In genomic region chr14:80577599-80577998, GRCh38 we compare ENCODE assay signal across 31 cellular contexts.
"Had no signal": no experiment of that assay in that cellular context is flagged by ENCODE, and none has a peak within 500 bp of the region (broad histone marks: within the 10 kb centered on the region; RNA-seq: fewer than 3 reads in every experiment).

No MANE protein-coding gene starts in this region.

- H3K9ac ChIP-seq: neural progenitor cell, parathyroid adenoma had no signal

- H3K36me3 ChIP-seq: neural progenitor cell, ovary, spleen, suprapubic skin, tibial artery, transverse colon, upper lobe of right lung, uterus had no signal

- H2AFZ ChIP-seq: neural progenitor cell, parathyroid adenoma had no signal

- H3K27me3 Mint-ChIP-seq: stimulated activated memory B cell treated with anti-CD40 and anti-IgM and Interleukin-4, amounts not matched to agents 10 μg/mL and 1 μg/mL and 100 μg/mL, for 72 hours; stimulated activated naive CD8-positive, alpha-beta T cell treated with anti-CD3 and anti-CD28 coated beads, Interleukin-15, amount 100 ng/mL, for 72 hours; type B pancreatic cell had no signal

- H3K4me1 Mint-ChIP-seq: nephron; neural progenitor cell; stimulated activated memory B cell treated with anti-CD40 and anti-IgM and Interleukin-4, amounts not matched to agents 10 μg/mL and 1 μg/mL and 100 μg/mL, for 72 hours; stimulated activated naive CD8-positive, alpha-beta T cell treated with anti-CD3 and anti-CD28 coated beads, Interleukin-15, amount 100 ng/mL, for 72 hours had no signal

- H3K4me1 ChIP-seq: neural progenitor cell, psoas muscle, spleen, suprapubic skin, testis, tibial artery, transverse colon, upper lobe of right lung, uterus had no signal

- DNase-seq: natural killer cell; occipital lobe; ovary; posterior cingulate gyrus; psoas muscle; right cardiac atrium; spleen; stimulated activated CD4-positive, alpha-beta T cell treated with anti-CD3 and anti-CD28 coated beads, Interleukin-12 subunit alpha, Interleukin-12 subunit beta, amount 100 ng/mL, for 4 hours; stimulated activated CD4-positive, alpha-beta T cell treated with anti-CD3 and anti-CD28 coated beads, Interleukin-1b, Interleukin-23, amount 100 ng/mL, for 48 hours; stimulated activated CD4-positive, alpha-beta T cell treated with anti-CD3 and anti-CD28 coated beads, Interleukin-4, amount 100 ng/mL, for 1 hour; stimulated activated CD4-positive, alpha-beta T cell treated with anti-CD3 and anti-CD28 coated beads, Interleukin-4, amount 100 ng/mL, for 4 hours; stimulated activated CD8-positive, alpha-beta memory T cell treated with anti-CD3 and anti-CD28 coated beads, Interleukin-4, amount 100 ng/mL, for 48 hours; stimulated activated naive CD4-positive, alpha-beta T cell; stimulated activated naive CD8-positive, alpha-beta T cell treated with anti-CD3 and anti-CD28 coated beads, Interleukin-15, amount 100 ng/mL, for 72 hours; stimulated activated naive CD8-positive, alpha-beta T cell treated with anti-CD3 and anti-CD28 coated beads, Interleukin-15, Interleukin-2, amounts not matched to agents 100 U/mL and 50 U/mL, for 24 hours; substantia nigra; testis; tibial artery; transverse colon; upper lobe of right lung; uterus had no signal

- H3K9me3 ChIP-seq: ovary, psoas muscle, spleen, suprapubic skin, testis, tibial artery, transverse colon, upper lobe of right lung, uterus had no signal

- H3K9me3 Mint-ChIP-seq: nephron; neural progenitor cell; stimulated activated memory B cell treated with anti-CD40 and anti-IgM and Interleukin-4, amounts not matched to agents 10 μg/mL and 1 μg/mL and 100 μg/mL, for 72 hours; stimulated activated naive CD8-positive, alpha-beta T cell treated with anti-CD3 and anti-CD28 coated beads, Interleukin-15, amount 100 ng/mL, for 72 hours; type B pancreatic cell had no signal

- H3K4me3 Mint-ChIP-seq: natural killer cell; nephron; neural progenitor cell; stimulated activated memory B cell treated with anti-CD40 and anti-IgM and Interleukin-4, amounts not matched to agents 10 μg/mL and 1 μg/mL and 100 μg/mL, for 72 hours; stimulated activated naive CD8-positive, alpha-beta T cell treated with anti-CD3 and anti-CD28 coated beads, Interleukin-15, amount 100 ng/mL, for 72 hours; type B pancreatic cell had no signal

- H3K27me3 ChIP-seq: neural progenitor cell, ovary, spleen, suprapubic skin, testis, tibial artery, transverse colon, upper lobe of right lung, uterus had no signal

- H3K4me2 ChIP-seq: neural progenitor cell, smooth muscle cell had no signal

- H3K27ac Mint-ChIP-seq: natural killer cell; nephron; neural progenitor cell; progenitor cell of endocrine pancreas; stimulated activated memory B cell treated with anti-CD40 and anti-IgM and Interleukin-4, amounts not matched to agents 10 μg/mL and 1 μg/mL and 100 μg/mL, for 72 hours; stimulated activated naive CD8-positive, alpha-beta T cell treated with anti-CD3 and anti-CD28 coated beads, Interleukin-15, amount 100 ng/mL, for 72 hours; type B pancreatic cell had no signal

- H3K27ac ChIP-seq: neural progenitor cell, ovary, parathyroid adenoma, psoas muscle, skin epidermis, spleen, suprapubic skin, testis, tibial artery, transverse colon, upper lobe of right lung, uterus had no signal

- ATAC-seq: natural killer cell; psoas muscle; right cardiac atrium; sciatic nerve; stimulated activated memory B cell treated with anti-CD40 and anti-IgM and Interleukin-4, amounts not matched to agents 10 μg/mL and 1 μg/mL and 100 μg/mL, for 72 hours; stimulated activated naive CD8-positive, alpha-beta T cell treated with anti-CD3 and anti-CD28 coated beads, Interleukin-15, amount 100 ng/mL, for 72 hours; stimulated activated naive CD8-positive, alpha-beta T cell treated with anti-CD3 and anti-CD28 coated beads, Interleukin-15, Interleukin-2, amounts not matched to agents 100 U/mL and 50 U/mL, for 24 hours; upper lobe of right lung had no signal

- H3K4me3 ChIP-seq: neural progenitor cell, ovary, psoas muscle, skin epidermis, smooth muscle cell, spleen, suprapubic skin, testis, tibial artery, transverse colon, upper lobe of right lung, uterus had no signal

- H3K36me3 Mint-ChIP-seq: natural killer cell; neural progenitor cell; stimulated activated memory B cell treated with anti-CD40 and anti-IgM and Interleukin-4, amounts not matched to agents 10 μg/mL and 1 μg/mL and 100 μg/mL, for 72 hours had no signal
